ENCODE assay signal across 20 cellular contexts in genomic region chr7:148433521-148434180, GRCh38.
"Had no signal": no experiment of that assay in that cellular context is flagged by ENCODE, and none has a peak within 500 bp of the region (broad histone marks: within the 10 kb centered on the region; RNA-seq: fewer than 3 reads in every experiment).

No MANE protein-coding gene starts in this region.

- DNase-seq: activated CD4-positive, alpha-beta memory T cell treated with anti-CD3 and anti-CD28 coated beads for 36 hours; activated CD4-positive, alpha-beta T cell treated with anti-CD3 and anti-CD28 coated beads for 4 hours; activated naive CD4-positive, alpha-beta T cell; activated naive CD8-positive, alpha-beta T cell treated with anti-CD3 and anti-CD28 coated beads for 36 hours; amniotic stem cell; dorsolateral prefrontal cortex; endodermal cell; foreskin melanocyte; hypothalamus; left lung; nephron progenitor cell; occipital lobe; stimulated activated CD4-positive, alpha-beta T cell treated with anti-CD3 and anti-CD28 coated beads, Interleukin-12 subunit alpha, Interleukin-12 subunit beta, amount 100 ng/mL, for 4 hours; stimulated activated CD4-positive, alpha-beta T cell treated with anti-CD3 and anti-CD28 coated beads, Interleukin-1b, Interleukin-23, amount 100 ng/mL, for 48 hours; stimulated activated naive CD8-positive, alpha-beta T cell treated with anti-CD3 and anti-CD28 coated beads, Interleukin-15, amount 100 ng/mL, for 72 hours had no signal

- H3K9me3 Mint-ChIP-seq: activated naive CD8-positive, alpha-beta T cell treated with anti-CD3 and anti-CD28 coated beads for 36 hours; activated T-helper 17 cell treated with anti-CD3 and anti-CD28 coated beads, Interleukin-2, amount 50 U/mL, for 72 hours; stimulated activated naive CD8-positive, alpha-beta T cell treated with anti-CD3 and anti-CD28 coated beads, Interleukin-15, amount 100 ng/mL, for 72 hours; T-helper 2 cell treated with Interferon-gamma antibody and Interleukin-4, amounts not matched to agents 5 μg/mL and 100 μg/mL, for 36 hours had no signal

- H3K27ac ChIP-seq: dorsolateral prefrontal cortex, left lung, suprapubic skin, vagina had no signal

- ATAC-seq: activated T-helper 17 cell treated with anti-CD3 and anti-CD28 coated beads, Interleukin-2, amount 50 U/mL, for 72 hours; left lung; stimulated activated naive CD8-positive, alpha-beta T cell treated with anti-CD3 and anti-CD28 coated beads, Interleukin-15, amount 100 ng/mL, for 72 hours; WTC11 had no signal

- H3K4me1 ChIP-seq: left lung, vagina had no signal

- H3K36me3 Mint-ChIP-seq: activated CD4-positive, alpha-beta memory T cell treated with anti-CD3 and anti-CD28 coated beads for 36 hours; activated naive CD8-positive, alpha-beta T cell treated with anti-CD3 and anti-CD28 coated beads for 36 hours had no signal

- H3K27me3 ChIP-seq: dorsolateral prefrontal cortex, left lung, suprapubic skin, vagina had no signal

- H3K4me1 Mint-ChIP-seq: activated naive CD8-positive, alpha-beta T cell treated with anti-CD3 and anti-CD28 coated beads for 36 hours; activated T-helper 17 cell treated with anti-CD3 and anti-CD28 coated beads, Interleukin-2, amount 50 U/mL, for 72 hours; stimulated activated naive CD8-positive, alpha-beta T cell treated with anti-CD3 and anti-CD28 coated beads, Interleukin-15, amount 100 ng/mL, for 72 hours; WTC11 had no signal

- H3K27me3 Mint-ChIP-seq: activated CD4-positive, alpha-beta memory T cell treated with anti-CD3 and anti-CD28 coated beads for 36 hours; activated naive CD8-positive, alpha-beta T cell treated with anti-CD3 and anti-CD28 coated beads for 36 hours; activated T-helper 17 cell treated with anti-CD3 and anti-CD28 coated beads, Interleukin-2, amount 50 U/mL, for 72 hours; stimulated activated naive CD8-positive, alpha-beta T cell treated with anti-CD3 and anti-CD28 coated beads, Interleukin-15, amount 100 ng/mL, for 72 hours had no signal

- H3K4me3 ChIP-seq: dorsolateral prefrontal cortex, left lung, suprapubic skin, vagina had no signal

- H3K4me3 Mint-ChIP-seq: activated CD4-positive, alpha-beta memory T cell treated with anti-CD3 and anti-CD28 coated beads for 36 hours; activated naive CD8-positive, alpha-beta T cell treated with anti-CD3 and anti-CD28 coated beads for 36 hours; activated T-helper 17 cell treated with anti-CD3 and anti-CD28 coated beads, Interleukin-2, amount 50 U/mL, for 72 hours; endodermal cell; nephron progenitor cell; stimulated activated naive CD8-positive, alpha-beta T cell treated with anti-CD3 and anti-CD28 coated beads, Interleukin-15, amount 100 ng/mL, for 72 hours; T-helper 2 cell treated with Interferon-gamma antibody and Interleukin-4, amounts not matched to agents 5 μg/mL and 100 μg/mL, for 36 hours; WTC11 had no signal

- H3K9me3 ChIP-seq: left lung, suprapubic skin, vagina had no signal

- H3K27ac Mint-ChIP-seq: activated CD4-positive, alpha-beta memory T cell treated with anti-CD3 and anti-CD28 coated beads for 36 hours; activated naive CD8-positive, alpha-beta T cell treated with anti-CD3 and anti-CD28 coated beads for 36 hours; activated T-helper 17 cell treated with anti-CD3 and anti-CD28 coated beads, Interleukin-2, amount 50 U/mL, for 72 hours; endodermal cell; nephron progenitor cell; stimulated activated naive CD8-positive, alpha-beta T cell treated with anti-CD3 and anti-CD28 coated beads, Interleukin-15, amount 100 ng/mL, for 72 hours; T-helper 2 cell treated with Interferon-gamma antibody and Interleukin-4, amounts not matched to agents 5 μg/mL and 100 μg/mL, for 36 hours; WTC11 had no signal

- H3K36me3 ChIP-seq: left lung, suprapubic skin, vagina had no signal
